19 cellular contexts compared by ENCODE assay signal in the genomic region with DNA sequence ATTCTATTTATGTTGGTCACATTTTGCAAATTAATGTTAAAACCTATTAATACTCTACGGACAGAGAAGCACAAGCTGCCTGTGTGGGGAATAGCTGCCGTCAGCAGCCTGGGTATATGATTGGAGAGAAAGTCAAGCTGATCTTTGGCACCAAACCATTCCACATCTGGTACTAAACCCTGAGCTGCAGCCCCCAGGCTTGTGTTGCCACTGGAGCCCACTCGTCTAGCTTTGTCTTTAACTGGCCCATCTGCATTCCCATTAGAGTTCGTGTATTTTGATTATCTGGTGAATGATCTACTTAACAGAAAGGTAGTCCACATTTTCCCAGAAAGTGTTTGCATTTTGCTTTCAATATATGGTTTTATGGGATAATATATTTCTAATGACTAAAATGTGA. TPM values are rescaled to one million over a fixed set of nuclear protein-coding genes. Genes with fewer than 3 reads are reported as not detected.
DNase-seq lines count a peak whose midpoint lies in the region; ATAC-seq and TF ChIP-seq lines count a peak whose summit lies in the region.
"Had no signal": no experiment of that assay in that cellular context is flagged by ENCODE, and none has a peak within 500 bp of the region (broad histone marks: within the 10 kb centered on the region; RNA-seq: fewer than 3 reads in every experiment).

No MANE protein-coding gene starts in this region.

- no peak for TF ChIP-seq RAD21 in SK-N-SH (IDR thresholded peaks at IDR 0.05; ENCODE audit: low read length)

- peaks cover 65% of the 10 kb centered on the region for H3K4me1 ChIP-seq in left ventricle myocardium inferior
- peaks cover 0 to 38% of the 10 kb centered on the region in 2 donors for H3K4me1 ChIP-seq in right atrium auricular region
- H3K4me1 ChIP-seq in SK-N-SH (ENCODE audit: control insufficient read depth in 1 of 2, insufficient read depth in 2 of 2, low read depth in 1 of 2, low read length in 1 of 2), result peaks cover 12 to 48% of the 10 kb centered on the region in 2 experiments; a peak in 3 of 4 replicates
- H3K4me1 ChIP-seq in mesodermal cell (ENCODE audit: control insufficient read depth, insufficient read depth, low read length, poor library complexity, severe bottlenecking), result no peaks in the 10 kb centered on the region
- peaks cover 7% of the 10 kb centered on the region for H3K4me1 ChIP-seq in foreskin keratinocyte
- H3K4me1 ChIP-seq: SJSA1 had no signal

- intact Hi-C loops in left ventricle myocardium inferior (cut with micrococcal nuclease), result no loop called here

- TF ChIP-seq EP300 in SK-N-SH (IDR thresholded peaks at IDR 0.05; ENCODE audit: borderline replicate concordance in 1 of 2, low read depth in 1 of 2, low read length in 1 of 2), result peak in 1 of 2 experiments; percentile 89; a peak in 2 of 4 replicates

- H2AFZ ChIP-seq in SK-N-SH (ENCODE audit: low read depth), result no peak overlapping the region

- no peak for TF ChIP-seq CTCF in left ventricle myocardium inferior (IDR thresholded peaks at IDR 0.05; ENCODE audit: borderline replicate concordance)
- no peak for TF ChIP-seq CTCF in right atrium auricular region (IDR thresholded peaks at IDR 0.05)
- TF ChIP-seq CTCF in SK-N-SH (IDR thresholded peaks at IDR 0.05), result no peak
- TF ChIP-seq CTCF in foreskin keratinocyte (conservative IDR thresholded peaks at IDR 0.05), result no peak

- ATAC-seq in foreskin keratinocyte (no peak), GM19463 (IDR thresholded peaks at IDR 0.05; ENCODE audit: unreplicated experiment) (no peak)

- H4K20me1 ChIP-seq in SK-N-SH (ENCODE audit: insufficient read depth), result no peaks in the 10 kb centered on the region

- DNase-seq in left ventricle myocardium inferior, result no peak
- no peak for DNase-seq in right atrium auricular region (ENCODE audit: low spot score)
- peak; percentile 59 for DNase-seq in SK-N-SH
- DNase-seq in foreskin keratinocyte, result no peak
- DNase-seq in foreskin melanocyte, result no peak
- DNase-seq: DND-41; NCI-H1092 treated with DMSO at 0.1 percent for 48 hours; NCI-H146; NCI-H2081; NCI-H2171 treated with DMSO at 0.1 percent for 48 hours; NCI-H446 treated with DMSO at 0.1 percent for 48 hours; NCI-H69; NK-92 treated with Interleukin-12 subunit alpha and Interleukin-12 subunit beta, amount 100 ng/mL, for 24 hours; Peyer's patch had no signal

- no peak overlapping the region for H3K4me3 ChIP-seq in left ventricle myocardium inferior
- no peak overlapping the region for H3K4me3 ChIP-seq in right atrium auricular region
- no peak overlapping the region for H3K4me3 ChIP-seq in SK-N-SH (ENCODE audit: low read depth in 2 of 2, low read length in 1 of 2)
- no peak overlapping the region for H3K4me3 ChIP-seq in mesodermal cell (ENCODE audit: extremely low read depth, insufficient read depth, low read length, poor library complexity, severe bottlenecking)
- H3K4me3 ChIP-seq: BLaER1 treated with 17β-estradiol and CSF1 and Interleukin-3, amounts not matched to agents 10 nM and 100 nM; HAP-1; Peyer's patch; SJSA1 had no signal

- H3K27me3 ChIP-seq in left ventricle myocardium inferior (ENCODE audit: low read depth) (no peaks in the 10 kb centered on the region), right atrium auricular region (no peaks in the 10 kb centered on the region), SK-N-SH (ENCODE audit: insufficient read depth) (no peaks in the 10 kb centered on the region), foreskin keratinocyte (no peaks in the 10 kb centered on the region)
- H3K27me3 ChIP-seq: BLaER1 treated with 17β-estradiol and CSF1 and Interleukin-3, amounts not matched to agents 10 nM and 100 nM; Peyer's patch; SJSA1 had no signal

- 64% methylated on average over 4 of the region's 4 CpGs for WGBS in SK-N-SH (ENCODE audit: low lambda C conversion rate)
- 100% methylated on average over 2 of the region's 4 CpGs; no CpG with 5 or more reads in 1 of the 2 experiments for WGBS in mesodermal cell (ENCODE audit: insufficient coverage in 2 of 2), 2 experiments

- no peak overlapping the region for H3K4me2 ChIP-seq in SK-N-SH
- H3K4me2 ChIP-seq: BLaER1 treated with 17β-estradiol and CSF1 and Interleukin-3, amounts not matched to agents 10 nM and 100 nM had no signal

- CTCF ChIA-PET in SK-N-SH (lab: Yijun Ruan, JAX), result interaction anchor here (1.9 to 4.4 kb wide), 4 partner anchors 34 to 193 kb away, joined by 9 to 16 read pairs (median 10); no protein-coding TSS in a partner anchor

- H3K27ac ChIP-seq in left ventricle myocardium inferior (replicated peaks) (peak overlapping the region; percentile 95), right atrium auricular region (no peak overlapping the region), SK-N-SH (ENCODE audit: low read depth in 2 of 2, low read length in 1 of 2) (peak overlapping the region in 1 of 2 experiments; percentile 94; a peak in 2 of 4 replicates), mesodermal cell (ENCODE audit: low read depth, low read length, severe bottlenecking) (peak overlapping the region; percentile 8), foreskin keratinocyte (no peak overlapping the region)
- H3K27ac ChIP-seq: BLaER1 treated with 17β-estradiol and CSF1 and Interleukin-3, amounts not matched to agents 10 nM and 100 nM; Peyer's patch; SJSA1 had no signal

- no peak overlapping the region for H3K9ac ChIP-seq in SK-N-SH

- H3F3A ChIP-seq in SK-N-SH (replicated peaks; ENCODE audit: insufficient read depth), result peaks cover 5% of the 10 kb centered on the region

- peaks cover 30% of the 10 kb centered on the region for H3K79me2 ChIP-seq in SK-N-SH (ENCODE audit: insufficient read depth)

- H3K36me3 ChIP-seq in left ventricle myocardium inferior (peaks cover 43% of the 10 kb centered on the region), right atrium auricular region (peaks cover 40% of the 10 kb centered on the region), SK-N-SH (replicated peaks in 1 of 2; ENCODE audit: control insufficient read depth in 1 of 2, insufficient read depth in 2 of 2, low read length in 1 of 2) (peaks cover 37 to 58% of the 10 kb centered on the region in 2 experiments), mesodermal cell (ENCODE audit: control insufficient read depth, insufficient read depth, low read length) (peaks cover 57% of the 10 kb centered on the region)

- no peaks in the 10 kb centered on the region for H3K9me2 ChIP-seq in SK-N-SH

- POLR2A ChIA-PET in SK-N-SH (lab: Yijun Ruan, JAX), result interaction anchor here (1.7 kb wide), 1 partner anchor 141 kb away, joined by 5 read pairs; a partner anchor contains a TSS

- no peaks in the 10 kb centered on the region for H3K9me3 ChIP-seq in left ventricle myocardium inferior (replicated peaks)
- H3K9me3 ChIP-seq in right atrium auricular region, result no peaks in the 10 kb centered on the region
- H3K9me3 ChIP-seq in SK-N-SH, result no peaks in the 10 kb centered on the region
- H3K9me3 ChIP-seq in mesodermal cell (ENCODE audit: control insufficient read depth, low read length), result no peaks in the 10 kb centered on the region
- H3K9me3 ChIP-seq: BLaER1 treated with 17β-estradiol and CSF1 and Interleukin-3, amounts not matched to agents 10 nM and 100 nM; HAP-1; Peyer's patch; SJSA1 had no signal

TF ChIP-seq in SK-N-SH, 30 proteins besides CTCF, POLR2A, EP300 and RAD21:
- peak; percentile 58; the same call in 1 of the 2 replicates for TF ChIP-seq MXI1 (IDR thresholded peaks at IDR 0.05; ENCODE audit: low read depth, low read length)
- TF ChIP-seq ELF1 (IDR thresholded peaks at IDR 0.05), result no peak
- peak; percentile 72 for TF ChIP-seq GATA2 (CRISPR knock-in tag; IDR thresholded peaks at IDR 0.05)
- 0 out of 2 replicates have a peak, but pooled peaks have one; percentile 5 for TF ChIP-seq TCF12 (IDR thresholded peaks at IDR 0.05)
- peak; percentile 29 for TF ChIP-seq CHD2 (IDR thresholded peaks at IDR 0.05; ENCODE audit: low read length, partially characterized antibody)
- TF ChIP-seq EZH2phosphoT487 (IDR thresholded peaks at IDR 0.05; ENCODE audit: borderline replicate concordance, low read depth), result no peak
- TF ChIP-seq RCOR1 (IDR thresholded peaks at IDR 0.05; ENCODE audit: low read length), result peak; percentile 46; the same call in 1 of the 2 replicates
- no peak for TF ChIP-seq TEAD4 (IDR thresholded peaks at IDR 0.05; ENCODE audit: borderline replicate concordance, insufficient read depth)
- no peak for TF ChIP-seq RXRA (IDR thresholded peaks at IDR 0.05; ENCODE audit: borderline replicate concordance, low read depth)
TF ChIP-seq in SK-N-SH: peak in this region for 5.

RNA-seq across cellular contexts. Expression of a gene that starts 5.4 kb away (rescaled TPM):
- 556 TPM for total RNA-seq in left ventricle myocardium inferior
- total RNA-seq in right atrium auricular region, result 100 to 1,000 TPM; 244 to 274 TPM
- 239 and 332 TPM in 2 replicates for polyA plus RNA-seq in SK-N-SH (2012; rRNA removed)
- 277 and 293 TPM in 2 replicates for polyA plus RNA-seq in SK-N-SH (2012; cell fraction: cytosol; rRNA removed)
- 112 and 123 TPM in 2 replicates for polyA plus RNA-seq in SK-N-SH (2012; cell fraction: nucleus; rRNA removed)
- 303 TPM for polyA plus RNA-seq in mesodermal cell (2013, experiment 1 of 2)
- polyA plus RNA-seq in mesodermal cell (2013, experiment 2 of 2), result 287 TPM
- total RNA-seq in foreskin keratinocyte, result 164 and 169 TPM in 2 replicates
- 264 and 273 TPM in 2 replicates for polyA plus RNA-seq in foreskin keratinocyte

Comparison
In these comparisons a context has a peak if more than half of its experiments do, and no peak if none do; other contexts are left out.
1. H3K27ac ChIP-seq: peak in left ventricle myocardium inferior (single experiment) and mesodermal cell (single experiment); none in right atrium auricular region (0 of 2) and foreskin keratinocyte (single experiment).